ENCODE assay signal across 21 cellular contexts in the genomic region with DNA sequence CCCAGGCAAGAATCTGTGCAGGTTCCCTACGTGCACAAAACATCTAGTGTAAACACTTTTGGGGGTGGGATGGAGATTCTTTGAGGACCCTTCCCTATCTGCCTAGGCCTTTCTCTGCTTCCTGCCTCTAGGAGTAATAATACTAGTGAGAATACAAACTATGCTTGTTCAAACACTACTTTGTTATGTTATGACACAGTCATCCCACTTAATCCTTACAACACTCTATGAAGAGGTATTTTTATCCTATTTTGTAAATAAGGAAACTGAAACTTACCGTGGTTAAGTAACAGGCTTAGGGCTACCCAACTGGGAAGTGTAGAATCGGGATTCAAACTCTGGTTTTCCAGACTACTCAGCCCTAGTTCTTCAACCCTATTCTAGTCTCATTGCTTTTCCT.
DNase-seq lines count a peak whose midpoint lies in the region; ATAC-seq and TF ChIP-seq lines count a peak whose summit lies in the region.
"Had no signal": no experiment of that assay in that cellular context is flagged by ENCODE, and none has a peak within 500 bp of the region (broad histone marks: within the 10 kb centered on the region; RNA-seq: fewer than 3 reads in every experiment).

No MANE protein-coding gene starts in this region.

- H3K27me3 Mint-ChIP-seq in endodermal cell (ENCODE audit: insufficient read depth): no peaks in the 10 kb centered on the region
- H3K27me3 Mint-ChIP-seq in stimulated activated memory B cell treated with anti-CD40 and anti-IgM and Interleukin-4, amounts not matched to agents 10 μg/mL and 1 μg/mL and 100 μg/mL, for 72 hours: peaks cover 60% of the 10 kb centered on the region

- DNase-seq in DMS53 treated with DMSO at 0.1 percent for 48 hours (lab: John Stamatoyannopoulos, UW; ENCODE audit: unreplicated experiment) (peak; percentile 67), MV-4-11 (lab: John Stamatoyannopoulos, UW) (peak; percentile 56), endodermal cell (no peak), left lung (no peak), psoas muscle (no peak)
- DNase-seq: Calu3; CD4-positive, alpha-beta memory T cell; H7; Kasumi-1; MG63; NCI-H1105 treated with DMSO at 0.1 percent for 48 hours; NCI-H1694 treated with DMSO at 0.1 percent for 48 hours; NCI-H2107; NCI-H510A; NCI-H748 treated with DMSO at 0.1 percent for 48 hours; SHP77; SK-N-SH had no signal

- no peaks in the 10 kb centered on the region for H3K27me3 ChIP-seq in endodermal cell (ENCODE audit: control insufficient read depth, insufficient read depth, low read length, poor library complexity, severe bottlenecking)
- H3K27me3 ChIP-seq in left lung: no peaks in the 10 kb centered on the region
- peaks cover 0 to 1% (median 0%) of the 10 kb centered on the region in 3 donors for H3K27me3 ChIP-seq in psoas muscle (ENCODE audit: insufficient read depth in 3 of 3, low read length in 2 of 3)
- H3K27me3 ChIP-seq: MG63 had no signal

- H3K4me1 Mint-ChIP-seq in endodermal cell: peaks cover 6% of the 10 kb centered on the region
- no peaks in the 10 kb centered on the region for H3K4me1 Mint-ChIP-seq in stimulated activated memory B cell treated with anti-CD40 and anti-IgM and Interleukin-4, amounts not matched to agents 10 μg/mL and 1 μg/mL and 100 μg/mL, for 72 hours
- H3K4me1 Mint-ChIP-seq: CD4-positive, alpha-beta memory T cell had no signal

- H3K4me1 ChIP-seq in endodermal cell (ENCODE audit: control insufficient read depth, insufficient read depth, low read length) (no peaks in the 10 kb centered on the region), left lung (no peaks in the 10 kb centered on the region), psoas muscle (no peaks in the 10 kb centered on the region)
- H3K4me1 ChIP-seq: A549 had no signal

- 88 to 100% methylated on average over 1 to 3 of the region's 3 CpGs for WGBS in endodermal cell (ENCODE audit: insufficient coverage in 1 of 2, insufficient read length in 1 of 2), 2 experiments
- WGBS in psoas muscle, 3 donors: 80 to 85% (median 85%) methylated on average over 3 of the region's 3 CpGs

- H3K9me3 Mint-ChIP-seq in endodermal cell: peaks cover 36% of the 10 kb centered on the region
- H3K9me3 Mint-ChIP-seq in stimulated activated memory B cell treated with anti-CD40 and anti-IgM and Interleukin-4, amounts not matched to agents 10 μg/mL and 1 μg/mL and 100 μg/mL, for 72 hours: peaks cover 6% of the 10 kb centered on the region

- peaks cover 12% of the 10 kb centered on the region for H3K36me3 Mint-ChIP-seq in endodermal cell (ENCODE audit: low read depth)
- H3K36me3 Mint-ChIP-seq in stimulated activated memory B cell treated with anti-CD40 and anti-IgM and Interleukin-4, amounts not matched to agents 10 μg/mL and 1 μg/mL and 100 μg/mL, for 72 hours: no peaks in the 10 kb centered on the region
- H3K36me3 Mint-ChIP-seq: CD4-positive, alpha-beta memory T cell; IgD-negative memory B cell had no signal

- no peak overlapping the region for H3K9ac ChIP-seq in endodermal cell (ENCODE audit: extremely low read depth, low read length, poor library complexity, severe bottlenecking)
- H3K9ac ChIP-seq: SK-N-SH had no signal

- intact Hi-C loops in left lung (cut with DNase I) (no loop called here), psoas muscle (cut with DNase I) (no loop called here)

- H3K27ac ChIP-seq in endodermal cell (ENCODE audit: low read depth, low read length) (no peak overlapping the region), left lung (no peak overlapping the region), psoas muscle (no peak overlapping the region)
- H3K27ac ChIP-seq: A549 had no signal

- H3K9me3 ChIP-seq in endodermal cell (ENCODE audit: control insufficient read depth, low read length): peaks cover 23% of the 10 kb centered on the region
- H3K9me3 ChIP-seq in left lung: peaks cover 0 to 7% of the 10 kb centered on the region in 2 donors
- H3K9me3 ChIP-seq in psoas muscle: peaks cover 6% of the 10 kb centered on the region
- H3K9me3 ChIP-seq: A549, MG63, SK-N-SH had no signal

- TF ChIP-seq CTCF in endodermal cell (conservative IDR thresholded peaks at IDR 0.05) (no peak), left lung (IDR thresholded peaks at IDR 0.05) (no peak), psoas muscle (IDR thresholded peaks at IDR 0.05) (no peak)

- ATAC-seq in left lung: peak; percentile 57
- no peak for ATAC-seq in psoas muscle
- no peak for ATAC-seq in stimulated activated memory B cell treated with anti-CD40 and anti-IgM and Interleukin-4, amounts not matched to agents 10 μg/mL and 1 μg/mL and 100 μg/mL, for 72 hours
- no peak for ATAC-seq in GM19452 (IDR thresholded peaks at IDR 0.05; ENCODE audit: unreplicated experiment)
- ATAC-seq: A549 had no signal

- peak overlapping the region; percentile 46 for H3K4me3 ChIP-seq in endodermal cell (ENCODE audit: low read length)
- H3K4me3 ChIP-seq in left lung: no peak overlapping the region
- no peak overlapping the region for H3K4me3 ChIP-seq in psoas muscle
- H3K4me3 ChIP-seq: A549, MG63 had no signal

- H3K4me3 Mint-ChIP-seq in endodermal cell: no peak overlapping the region
- no peak overlapping the region for H3K4me3 Mint-ChIP-seq in stimulated activated memory B cell treated with anti-CD40 and anti-IgM and Interleukin-4, amounts not matched to agents 10 μg/mL and 1 μg/mL and 100 μg/mL, for 72 hours
- H3K4me3 Mint-ChIP-seq: CD4-positive, alpha-beta memory T cell; IgD-negative memory B cell had no signal

- no peaks in the 10 kb centered on the region for H3K36me3 ChIP-seq in endodermal cell (ENCODE audit: control insufficient read depth, insufficient read depth, low read length)
- no peaks in the 10 kb centered on the region for H3K36me3 ChIP-seq in left lung
- H3K36me3 ChIP-seq in psoas muscle (ENCODE audit: insufficient read depth in 1 of 2, low read depth in 1 of 2): no peaks in the 10 kb centered on the region
- H3K36me3 ChIP-seq: MG63 had no signal

- no peak overlapping the region for H3K27ac Mint-ChIP-seq in endodermal cell
- no peak overlapping the region for H3K27ac Mint-ChIP-seq in stimulated activated memory B cell treated with anti-CD40 and anti-IgM and Interleukin-4, amounts not matched to agents 10 μg/mL and 1 μg/mL and 100 μg/mL, for 72 hours
- H3K27ac Mint-ChIP-seq: CD4-positive, alpha-beta memory T cell; IgD-negative memory B cell had no signal

Comparison
In these comparisons a context has a peak if more than half of its experiments do, and no peak if none do; other contexts are left out.
1. DNase-seq: peak in DMS53 treated with DMSO at 0.1 percent for 48 hours (single experiment) and MV-4-11 (single experiment); none in endodermal cell (single experiment), left lung (0 of 2) and psoas muscle (0 of 2).